27 cellular contexts compared by ENCODE assay signal in the genomic region with DNA sequence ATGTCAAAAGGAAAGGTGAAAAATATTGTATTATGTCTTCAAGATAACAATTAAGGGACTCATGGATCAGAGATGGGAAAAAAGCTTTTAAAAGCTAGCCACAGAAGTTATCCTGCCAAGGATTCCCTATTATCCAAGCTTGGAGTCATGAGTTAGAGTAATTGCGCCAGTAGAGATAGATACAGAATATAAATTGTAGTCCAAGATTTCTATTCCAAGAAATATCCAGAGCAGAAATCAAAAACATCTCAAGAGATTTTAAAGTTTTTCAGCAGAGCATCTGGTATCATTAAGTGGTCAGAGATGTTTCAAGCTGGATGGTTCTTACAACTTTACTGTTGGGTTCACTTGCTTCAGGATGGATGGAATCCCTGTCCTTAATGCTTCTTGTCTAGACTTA.
"Had no signal": no experiment of that assay in that cellular context is flagged by ENCODE, and none has a peak within 500 bp of the region (broad histone marks: within the 10 kb centered on the region; RNA-seq: fewer than 3 reads in every experiment).

No MANE protein-coding gene starts in this region.

- H3K4me1 Mint-ChIP-seq: endodermal cell; memory B cell; naive thymus-derived CD8-positive, alpha-beta T cell; nephron progenitor cell; stimulated activated naive B cell treated with anti-CD40 and anti-IgM and Interleukin-4, amounts not matched to agents 10 μg/mL and 1 μg/mL and 100 μg/mL, for 72 hours had no signal

- H3K4me3 Mint-ChIP-seq: dendritic cell treated with granulocyte-macrophage colony-stimulating factor and Interleukin-4, amounts not matched to agents 40 ng/mL and 50 ng/mL, for 4 days; endodermal cell; memory B cell; naive thymus-derived CD8-positive, alpha-beta T cell; nephron progenitor cell; stimulated activated naive B cell treated with anti-CD40 and anti-IgM and Interleukin-4, amounts not matched to agents 10 μg/mL and 1 μg/mL and 100 μg/mL, for 72 hours; stimulated activated naive CD8-positive, alpha-beta T cell treated with anti-CD3 and anti-CD28 coated beads, Interleukin-15, Interleukin-2, amounts not matched to agents 100 ng/mL and 50 ng/mL, for 24 hours had no signal

- H3K9me3 Mint-ChIP-seq: dendritic cell treated with granulocyte-macrophage colony-stimulating factor and Interleukin-4, amounts not matched to agents 40 ng/mL and 50 ng/mL, for 4 days; endodermal cell; memory B cell had no signal

- H3K27me3 Mint-ChIP-seq: dendritic cell treated with granulocyte-macrophage colony-stimulating factor and Interleukin-4, amounts not matched to agents 40 ng/mL and 50 ng/mL, for 4 days; memory B cell; naive thymus-derived CD8-positive, alpha-beta T cell; progenitor cell of endocrine pancreas; stimulated activated naive B cell treated with anti-CD40 and anti-IgM and Interleukin-4, amounts not matched to agents 10 μg/mL and 1 μg/mL and 100 μg/mL, for 72 hours; stimulated activated naive CD8-positive, alpha-beta T cell treated with anti-CD3 and anti-CD28 coated beads, Interleukin-15, Interleukin-2, amounts not matched to agents 100 ng/mL and 50 ng/mL, for 24 hours had no signal

- H3K27ac Mint-ChIP-seq: dendritic cell treated with granulocyte-macrophage colony-stimulating factor and Interleukin-4, amounts not matched to agents 40 ng/mL and 50 ng/mL, for 4 days; endodermal cell; memory B cell; naive thymus-derived CD8-positive, alpha-beta T cell; nephron progenitor cell; progenitor cell of endocrine pancreas; stimulated activated naive B cell treated with anti-CD40 and anti-IgM and Interleukin-4, amounts not matched to agents 10 μg/mL and 1 μg/mL and 100 μg/mL, for 72 hours; stimulated activated naive CD8-positive, alpha-beta T cell treated with anti-CD3 and anti-CD28 coated beads, Interleukin-15, Interleukin-2, amounts not matched to agents 100 ng/mL and 50 ng/mL, for 24 hours had no signal

- H3K27me3 ChIP-seq: breast epithelium, gastrocnemius medialis, heart left ventricle, ovary, sigmoid colon, tibial nerve, upper lobe of left lung had no signal

- DNase-seq: caudate nucleus; cerebellar nuclear complex; effector CD8-positive, alpha-beta T cell; endodermal cell; gastrocnemius medialis; heart left ventricle; hippocampal formation; left colon; midbrain; naive thymus-derived CD8-positive, alpha-beta T cell; nephron progenitor cell; occipital lobe; ovary; sigmoid colon; stimulated activated CD4-positive, alpha-beta T cell treated with anti-CD3 and anti-CD28 coated beads, Interleukin-2, amount 100 ng/mL, for 48 hours; stimulated activated naive B cell treated with anti-CD40 and anti-IgM and Interleukin-4, amounts not matched to agents 10 μg/mL and 1 μg/mL and 100 μg/mL, for 72 hours had no signal

- H3K4me1 ChIP-seq: breast epithelium, gastrocnemius medialis, sigmoid colon, tibial nerve, upper lobe of left lung had no signal

- H3K9me3 ChIP-seq: breast epithelium, gastrocnemius medialis, ovary, sigmoid colon, thoracic aorta, tibial nerve, upper lobe of left lung had no signal

- H3K36me3 ChIP-seq: breast epithelium, gastrocnemius medialis, heart left ventricle, ovary, sigmoid colon, thoracic aorta, tibial nerve, upper lobe of left lung had no signal

- H3K27ac ChIP-seq: breast epithelium, epithelial cell of prostate, gastrocnemius medialis, ovary, sigmoid colon, thoracic aorta, tibial nerve, upper lobe of left lung had no signal

- H3K36me3 Mint-ChIP-seq: memory B cell; naive thymus-derived CD8-positive, alpha-beta T cell; stimulated activated naive B cell treated with anti-CD40 and anti-IgM and Interleukin-4, amounts not matched to agents 10 μg/mL and 1 μg/mL and 100 μg/mL, for 72 hours had no signal

- ATAC-seq: esophagus mucosa; gastrocnemius medialis; left colon; naive thymus-derived CD8-positive, alpha-beta T cell; stimulated activated naive B cell treated with anti-CD40 and anti-IgM and Interleukin-4, amounts not matched to agents 10 μg/mL and 1 μg/mL and 100 μg/mL, for 72 hours had no signal

- H3K4me3 ChIP-seq: breast epithelium, gastrocnemius medialis, heart left ventricle, lung, ovary, sigmoid colon, thoracic aorta, tibial nerve, upper lobe of left lung had no signal
